Comparison of ENCODE assay signal across 16 cellular contexts in genomic region chr10:119003572-119004289, GRCh38. TPM values are rescaled to one million over a fixed set of nuclear protein-coding genes. Genes with fewer than 3 reads are reported as not detected.
"Had no signal": no experiment of that assay in that cellular context is flagged by ENCODE, and none has a peak within 500 bp of the region (broad histone marks: within the 10 kb centered on the region; RNA-seq: fewer than 3 reads in every experiment).

No MANE protein-coding gene starts in this region.

- H2AFZ ChIP-seq: parathyroid adenoma had no signal

- H3K4me3 ChIP-seq: esophagus squamous epithelium, heart left ventricle, stomach, vagina had no signal

- H3K27ac ChIP-seq: esophagus squamous epithelium, heart left ventricle, parathyroid adenoma, stomach, vagina, VCaP had no signal

- H3K36me3 Mint-ChIP-seq: activated naive CD8-positive, alpha-beta T cell; T-cell had no signal

- H3K9ac ChIP-seq: parathyroid adenoma had no signal

- H3K9me3 Mint-ChIP-seq: activated CD8-positive, alpha-beta T cell treated with anti-CD3 and anti-CD28 coated beads for 36 hours; activated T-helper 2 cell treated with anti-CD3 and anti-CD28 coated beads, Interferon-gamma antibody, Interleukin-2, Interleukin-4, amounts not matched to agents 10 μg/mL and 5 μg/mL and 100 μg/mL, durations not matched to agents 14 hours and 24 hours and 36 hours; T-cell had no signal

- H3K27me3 ChIP-seq: esophagus squamous epithelium, heart left ventricle, vagina had no signal

- H3K79me2 ChIP-seq: parathyroid adenoma had no signal

- H3K9me3 ChIP-seq: esophagus squamous epithelium, heart left ventricle, stomach, vagina had no signal

- H3K27ac Mint-ChIP-seq: activated CD8-positive, alpha-beta T cell treated with anti-CD3 and anti-CD28 coated beads for 36 hours; activated naive CD8-positive, alpha-beta T cell; activated T-helper 2 cell treated with anti-CD3 and anti-CD28 coated beads, Interferon-gamma antibody, Interleukin-2, Interleukin-4, amounts not matched to agents 10 μg/mL and 5 μg/mL and 100 μg/mL, durations not matched to agents 14 hours and 24 hours and 36 hours; T-cell had no signal

- H3K36me3 ChIP-seq: esophagus squamous epithelium, heart left ventricle, stomach, vagina had no signal

- DNase-seq: activated CD4-positive, alpha-beta T cell treated with anti-CD3 and anti-CD28 coated beads for 4 hours; activated CD8-positive, alpha-beta T cell treated with anti-CD3 and anti-CD28 coated beads for 36 hours; activated T-cell treated with anti-CD3 and anti-CD28 coated beads for 4 hours; anterior cingulate cortex; esophagus squamous epithelium; foreskin fibroblast; heart left ventricle; retina; stimulated activated CD4-positive, alpha-beta T cell treated with anti-CD3 and anti-CD28 coated beads, Interleukin-4, amount 100 ng/mL, for 1 hour; stomach; T-cell had no signal

- H3K4me3 Mint-ChIP-seq: activated CD8-positive, alpha-beta T cell treated with anti-CD3 and anti-CD28 coated beads for 36 hours; activated naive CD8-positive, alpha-beta T cell; T-cell had no signal

- H3K4me1 Mint-ChIP-seq: T-cell had no signal

RNA-seq across cellular contexts. Expression of gene NANOS1, which starts 25.8 kb away (rescaled TPM):
- total RNA-seq: vagina had no signal
